11 cellular contexts compared by ENCODE assay signal in genomic region chr20:62797671-62798532, GRCh38. TPM values are rescaled to one million over a fixed set of nuclear protein-coding genes. Genes with fewer than 3 reads are reported as not detected.
DNase-seq lines count a peak whose midpoint lies in the region; ATAC-seq and TF ChIP-seq lines count a peak whose summit lies in the region.
"Had no signal": no experiment of that assay in that cellular context is flagged by ENCODE, and none has a peak within 500 bp of the region (broad histone marks: within the 10 kb centered on the region; RNA-seq: fewer than 3 reads in every experiment).

No MANE protein-coding gene starts in this region.

- no peaks in the 10 kb centered on the region for H3K27me3 Mint-ChIP-seq in mesothelial cell of epicardium (ENCODE audit: low read depth)

- H3K4me1 Mint-ChIP-seq in mesothelial cell of epicardium: peaks cover 16% of the 10 kb centered on the region

- DNase-seq in H7 (peak; percentile 58), adipocyte (ENCODE audit: low read depth) (no peak), mesothelial cell of epicardium (ENCODE audit: low spot score in 2 of 2, unreplicated experiment in 2 of 2) (no peak), head of caudate nucleus (no peak), NCI-H2171 (lab: John Stamatoyannopoulos, UW) (no peak)
- DNase-seq: DMS79, NCI-H510A treated with DMSO at 0.1 percent for 48 hours had no signal

- intact Hi-C loops in head of caudate nucleus (cut with DNase I): no loop called here

- TF ChIP-seq CTCF in 22Rv1 (IDR thresholded peaks at IDR 0.05): no peak
- TF ChIP-seq CTCF in mesothelial cell of epicardium (IDR thresholded peaks at IDR 0.05; ENCODE audit: unreplicated experiment): no peak

- H3K27me3 ChIP-seq in H7 (ENCODE audit: control insufficient read depth, insufficient read depth, low read length): peaks cover 4% of the 10 kb centered on the region; the same call in 1 of the 2 replicates
- H3K27me3 ChIP-seq in adipocyte (replicated peaks; ENCODE audit: control insufficient read depth, insufficient read depth, low read length): no peaks in the 10 kb centered on the region
- H3K27me3 ChIP-seq: pancreas had no signal

- H3K27ac ChIP-seq in 22Rv1: peak overlapping the region; percentile 98
- H3K27ac ChIP-seq: pancreas had no signal

- no peaks in the 10 kb centered on the region for H3K9me3 Mint-ChIP-seq in mesothelial cell of epicardium

- H3K9me3 ChIP-seq in adipocyte (ENCODE audit: control insufficient read depth, low read length): no peaks in the 10 kb centered on the region
- H3K9me3 ChIP-seq: pancreas had no signal

- H3K4me3 ChIP-seq in H7 (ENCODE audit: insufficient read depth, low read depth, low read length): no peak overlapping the region
- H3K4me3 ChIP-seq in adipocyte (ENCODE audit: low read length): peak overlapping the region; percentile 79

- peaks cover 13% of the 10 kb centered on the region for H3K36me3 Mint-ChIP-seq in mesothelial cell of epicardium

- peaks cover 19% of the 10 kb centered on the region for H3K4me1 ChIP-seq in adipocyte (ENCODE audit: control insufficient read depth, insufficient read depth, low read length)

- no peak for ATAC-seq in HG03139 (IDR thresholded peaks at IDR 0.05; ENCODE audit: unreplicated experiment)
- no peak for ATAC-seq in HG03135 (IDR thresholded peaks at IDR 0.05; ENCODE audit: unreplicated experiment)
- ATAC-seq: pancreas had no signal

- H3K36me3 ChIP-seq in H7 (replicated peaks; ENCODE audit: control insufficient read depth, insufficient read depth, low read length) (peaks cover 3% of the 10 kb centered on the region), adipocyte (ENCODE audit: control insufficient read depth, insufficient read depth, low read length, severe bottlenecking) (peaks cover 32% of the 10 kb centered on the region)

- H3K4me3 Mint-ChIP-seq in mesothelial cell of epicardium: peak overlapping the region; percentile 86

- H3K27ac Mint-ChIP-seq in mesothelial cell of epicardium: no peak overlapping the region

- peak overlapping the region; percentile 85 for H3K9ac ChIP-seq in adipocyte (ENCODE audit: low read length)

RNA-seq across cellular contexts. Expression of gene MRGBP, which starts 1.6 kb away (rescaled TPM):
- 28.3 and 28.5 TPM in 2 replicates for total RNA-seq in H7 (2014; rRNA removed; shearing (Covaris generic))
- 18.4 to 20.8 TPM (median 20.4 TPM) in 3 replicates for total RNA-seq in mesothelial cell of epicardium

RNA-seq across cellular contexts. Expression of gene OGFR, which starts 6.7 kb away (rescaled TPM):
- total RNA-seq in H7 (2014; rRNA removed; shearing (Covaris generic)): 50.1 and 57.1 TPM in 2 replicates
- total RNA-seq in mesothelial cell of epicardium: 56.2 to 58.4 TPM (median 56.5 TPM) in 3 replicates

RNA-seq across cellular contexts. Expression of gene COL9A3, which starts 18.9 kb away (rescaled TPM):
- total RNA-seq in H7 (2014; rRNA removed; shearing (Covaris generic)): 131 and 139 TPM in 2 replicates
- total RNA-seq in mesothelial cell of epicardium: 573 to 576 TPM (median 576 TPM) in 3 replicates
